Comparison of ENCODE assay signal across 8 cellular contexts in the genomic region with DNA sequence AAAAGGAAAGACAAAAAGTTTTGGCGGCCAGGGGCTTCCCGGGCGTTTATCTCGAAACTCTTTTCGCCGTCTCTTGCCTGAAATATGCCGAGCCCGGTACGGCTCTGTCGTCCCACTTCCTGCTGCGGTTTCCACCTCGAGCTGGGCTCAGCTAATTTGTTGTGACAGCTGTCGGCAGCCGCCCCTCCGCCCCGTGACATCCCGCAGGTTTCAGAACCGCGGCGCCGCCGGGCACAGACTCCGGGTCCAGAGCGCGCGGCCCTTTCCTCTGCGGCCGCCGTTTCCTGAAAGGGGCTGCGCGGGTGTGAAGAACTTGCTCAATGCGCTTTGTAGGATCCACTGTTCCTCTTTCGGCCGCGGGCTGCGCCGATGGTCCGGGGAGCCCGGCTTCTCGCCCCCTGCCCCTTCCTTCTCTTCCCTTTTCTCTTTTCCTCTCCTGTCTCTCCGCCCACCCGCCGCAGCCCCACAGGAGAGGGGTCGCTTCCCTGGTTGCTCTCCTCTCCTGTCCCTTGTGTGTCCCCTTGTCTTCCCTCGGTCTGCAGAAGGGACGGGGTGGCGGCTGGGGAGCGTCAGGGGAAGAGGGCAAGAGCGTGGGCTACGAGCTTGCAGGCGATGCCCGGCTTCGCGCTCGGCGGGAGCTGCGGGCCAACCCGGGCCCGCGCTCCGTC. TPM values are rescaled to one million over a fixed set of nuclear protein-coding genes. Genes with fewer than 3 reads are reported as not detected.
DNase-seq lines count a peak whose midpoint lies in the region; ATAC-seq and TF ChIP-seq lines count a peak whose summit lies in the region.

No MANE protein-coding gene starts in this region.

- H3K4me1 ChIP-seq in foreskin keratinocyte: peaks cover 30% of the 10 kb centered on the region
- peaks cover 37 to 58% of the 10 kb centered on the region in 2 donors for H3K4me1 ChIP-seq in thyroid gland

- H3K36me3 ChIP-seq in thyroid gland: no peaks in the 10 kb centered on the region

- H3K27ac Mint-ChIP-seq in osteocyte (ENCODE audit: unreplicated experiment): peak overlapping the region; percentile 87

- H3K4me3 ChIP-seq in AG09309 (ENCODE audit: control insufficient read depth, low read depth, low read length) (peak overlapping the region; percentile 80), thyroid gland (replicated peaks in 1 of 3) (peak overlapping the region; percentile 68 to 91 (median 71))

- POLR2A ChIA-PET in RWPE1 (lab: Yijun Ruan, JAX; ENCODE audit: low non-redundant PET): interaction anchor here (0.5 kb wide), 1 partner anchor 126 kb away, joined by 5 read pairs; no protein-coding TSS in a partner anchor

- no peaks in the 10 kb centered on the region for H3K27me3 Mint-ChIP-seq in osteocyte (ENCODE audit: unreplicated experiment)

- H3K27me3 ChIP-seq in foreskin keratinocyte (no peaks in the 10 kb centered on the region), thyroid gland (no peaks in the 10 kb centered on the region)

- H3K4me1 Mint-ChIP-seq in osteocyte (ENCODE audit: unreplicated experiment): peaks cover 67% of the 10 kb centered on the region

- peak; percentile 57 for ATAC-seq in GM19035 (IDR thresholded peaks at IDR 0.05; ENCODE audit: unreplicated experiment)
- peak; percentile 40 for ATAC-seq in HG03280 (IDR thresholded peaks at IDR 0.05; ENCODE audit: unreplicated experiment)
- ATAC-seq in foreskin keratinocyte: peak; percentile 8

- no peaks in the 10 kb centered on the region for H3K36me3 Mint-ChIP-seq in osteocyte (ENCODE audit: unreplicated experiment)

- no peak for TF ChIP-seq POLR2A in thyroid gland (IDR thresholded peaks at IDR 0.05)

- no peak for TF ChIP-seq CTCF in AG09309 (IDR thresholded peaks at IDR 0.05; ENCODE audit: control insufficient read depth, insufficient read depth, low read depth, low read length, missing control alignments)
- TF ChIP-seq CTCF in RWPE1 (conservative IDR thresholded peaks at IDR 0.05; ENCODE audit: low read depth): no peak
- no peak for TF ChIP-seq CTCF in foreskin keratinocyte (conservative IDR thresholded peaks at IDR 0.05)
- TF ChIP-seq CTCF in osteocyte (IDR thresholded peaks at IDR 0.05): no peak
- no peak for TF ChIP-seq CTCF in thyroid gland (IDR thresholded peaks at IDR 0.05)

- intact Hi-C loops in thyroid gland (cut with DNase I): loop anchor here (10.0 kb wide), 1 partner anchor 98 kb away; the partner anchor contains the start of gene KANSL3

- no peaks in the 10 kb centered on the region for H3K9me3 ChIP-seq in thyroid gland

- CTCF ChIA-PET in RWPE1 (lab: Yijun Ruan, JAX): interaction anchor here (0.7 to 2.9 kb wide), 3 partner anchors 17 to 394 kb away, joined by 3 to 21 read pairs (median 5); no protein-coding TSS in a partner anchor

- 1 to 4% methylated on average over 45 of the region's 61 CpGs for WGBS in thyroid gland, 2 donors

- H3K27ac ChIP-seq in RWPE1 (peak overlapping the region; percentile 94), foreskin keratinocyte (peak overlapping the region; percentile 72), thyroid gland (peak overlapping the region; percentile 67 to 94 (median 93))

- DNase-seq in AG09309 (ENCODE audit: low read depth) (no peak), RWPE1 (ENCODE audit: low spot score) (no peak), foreskin keratinocyte (peak in 1 of 2 donors; percentile 47), osteocyte (ENCODE audit: extremely low spot score, unreplicated experiment) (peak; percentile 88), thyroid gland (peak; percentile 57 to 63)
- peak; percentile 79 for DNase-seq in activated T-helper 9 cell treated with anti-CD3 and anti-CD28 coated beads, Interleukin-2, amount 50 U/mL, for 16 hours (ENCODE audit: low read depth)

- H3K4me3 Mint-ChIP-seq in osteocyte (ENCODE audit: unreplicated experiment): peak overlapping the region; percentile 89

- H3K9me3 Mint-ChIP-seq in osteocyte (ENCODE audit: unreplicated experiment): no peaks in the 10 kb centered on the region

RNA-seq across cellular contexts. Expression of gene ARID5A, which starts 0.6 kb away (rescaled TPM):
- 7.3 and 8.5 TPM in 2 replicates for total RNA-seq in foreskin keratinocyte
- 8.2 and 8.4 TPM in 2 replicates for polyA plus RNA-seq in foreskin keratinocyte
- 25.9 and 26.3 TPM in 2 replicates for total RNA-seq in osteocyte
- total RNA-seq in thyroid gland: 10 to 100 TPM in 3 of 4 donors, 1 to 10 TPM in 1; 9.2 to 29.3 (median 20.0) TPM

RNA-seq across cellular contexts. Expression of gene NEURL3, which starts 32.0 kb away (rescaled TPM):
- total RNA-seq in foreskin keratinocyte (not detected in 2 replicates), osteocyte (not detected in 2 replicates), thyroid gland (under 1 TPM in 1 of 4 donors, not detected in 3; 0.40 TPM)
- not detected in 2 replicates for polyA plus RNA-seq in foreskin keratinocyte

Comparison
In these comparisons a context has a peak if more than half of its experiments do, and no peak if none do; other contexts are left out.
1. DNase-seq: peak in activated T-helper 9 cell treated with anti-CD3 and anti-CD28 coated beads, Interleukin-2, amount 50 U/mL, for 16 hours (single experiment), osteocyte (single experiment) and thyroid gland (2 of 2); none in AG09309 (single experiment) and RWPE1 (single experiment).
2. Peak in every context shown above with its lines, with median percentiles within 50 percentile points of each other: ATAC-seq and H3K27ac ChIP-seq.